23 cellular contexts compared by ENCODE assay signal in the genomic region with DNA sequence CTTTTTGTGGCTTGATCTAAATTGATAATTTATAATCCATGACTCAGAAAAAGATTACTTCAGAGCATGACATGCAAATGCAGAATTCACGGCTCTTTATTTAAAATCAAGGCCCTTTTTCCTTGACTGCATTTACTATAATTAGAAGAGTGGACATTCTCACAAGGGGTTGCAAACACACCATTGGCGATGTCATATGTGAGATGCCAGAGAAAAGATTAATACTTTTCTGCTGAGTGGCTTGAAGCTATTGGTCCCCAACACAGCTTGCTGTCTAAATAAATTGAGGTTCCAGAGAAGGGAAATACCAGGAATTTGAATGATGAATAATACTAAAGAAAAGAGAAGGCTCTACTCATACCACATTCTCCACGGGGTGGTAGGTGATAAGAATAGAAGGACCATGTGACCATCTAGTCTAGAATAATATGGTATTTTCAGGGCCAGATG.
DNase-seq lines count a peak whose midpoint lies in the region; TF ChIP-seq lines count a peak whose summit lies in the region.
"Had no signal": no experiment of that assay in that cellular context is flagged by ENCODE, and none has a peak within 500 bp of the region (broad histone marks: within the 10 kb centered on the region; RNA-seq: fewer than 3 reads in every experiment).

No MANE protein-coding gene starts in this region.

- DNase-seq in EH (ENCODE audit: low read depth) (peak; percentile 94), NCI-H226 (peak; percentile 15), epithelial cell of proximal tubule (ENCODE audit: low read depth) (peak; percentile 37), retinal pigment epithelial cell (ENCODE audit: low read depth) (peak; percentile 25), NCI-H2196 (lab: John Stamatoyannopoulos, UW; ENCODE audit: unreplicated experiment) (no peak), erythroblast (lab: John Stamatoyannopoulos, UW) (no peak), mesenteric fat pad (ENCODE audit: low spot score) (no peak)
- DNase-seq: activated CD4-positive, alpha-beta T cell treated with anti-CD3 and anti-CD28 coated beads for 48 hours; activated naive CD4-positive, alpha-beta T cell treated with anti-CD3 and anti-CD28 coated beads, Interleukin-2, amount 10 ng/mL, durations not matched to agents 7 days and 5 days; caudate nucleus; CD4-positive, alpha-beta T cell; dermis blood vessel endothelial cell; DMS153; H7; head of caudate nucleus; Karpas-422; naive B cell; NCI-H187; NCI-H2171 treated with DMSO at 0.1 percent for 48 hours; NCI-H526 treated with DMSO at 0.1 percent for 48 hours; SJCRH30; spleen; stimulated activated CD4-positive, alpha-beta T cell treated with anti-CD3 and anti-CD28 coated beads, Interleukin-2, amount 100 ng/mL, for 48 hours had no signal

- H3K4me3 ChIP-seq in epithelial cell of proximal tubule (ENCODE audit: low read depth, low read length) (no peak overlapping the region), retinal pigment epithelial cell (ENCODE audit: low read length) (no peak overlapping the region)
- H3K4me3 ChIP-seq: SJCRH30, spleen had no signal

- TF ChIP-seq CTCF in epithelial cell of proximal tubule (conservative IDR thresholded peaks at IDR 0.05; ENCODE audit: low read depth, low read length) (no peak), retinal pigment epithelial cell (conservative IDR thresholded peaks at IDR 0.05; ENCODE audit: low read depth, low read length) (no peak)

- no peak for TF ChIP-seq POLR2A in erythroblast (IDR thresholded peaks at IDR 0.05; ENCODE audit: low read length)

Comparison
In these comparisons a context has a peak if more than half of its experiments do, and no peak if none do; other contexts are left out.
1. DNase-seq: peak in EH (single experiment), NCI-H226 (single experiment), epithelial cell of proximal tubule (single experiment) and retinal pigment epithelial cell (single experiment); none in NCI-H2196 (single experiment), erythroblast (0 of 2) and mesenteric fat pad (single experiment).